In the genomic region with DNA sequence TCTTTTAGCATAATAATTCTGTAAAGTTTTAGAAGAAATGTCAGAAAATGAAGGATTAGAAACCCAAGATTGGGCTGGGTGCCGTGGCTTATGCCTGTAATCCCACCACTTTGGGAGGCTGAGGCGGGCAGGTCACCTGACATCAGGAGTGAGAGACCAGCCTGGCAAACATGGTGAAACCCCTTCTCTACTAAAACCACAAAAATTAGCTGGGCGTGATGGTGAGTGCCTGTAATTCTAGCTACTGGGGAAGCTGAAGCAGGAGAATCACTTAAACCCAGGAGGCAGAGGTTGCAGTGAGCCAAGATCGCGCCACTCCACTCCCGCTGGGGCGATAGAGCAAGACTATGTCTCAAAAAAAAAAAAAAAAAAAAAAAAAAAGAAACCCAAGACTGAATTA, we compare ENCODE assay signal across 13 cellular contexts. TPM values are rescaled to one million over a fixed set of nuclear protein-coding genes. Genes with fewer than 3 reads are reported as not detected.
"Had no signal": no experiment of that assay in that cellular context is flagged by ENCODE, and none has a peak within 500 bp of the region (broad histone marks: within the 10 kb centered on the region; RNA-seq: fewer than 3 reads in every experiment).

No MANE protein-coding gene starts in this region.

RNA-seq across cellular contexts. Expression of a gene that starts 39.1 kb away (rescaled TPM):
- total RNA-seq: activated CD4-positive, alpha-beta memory T cell treated with anti-CD3 and anti-CD28 coated beads for 36 hours; activated CD8-positive, alpha-beta memory T cell treated with anti-CD3 and anti-CD28 coated beads for 36 hours; activated CD8-positive, alpha-beta T cell treated with anti-CD3 and anti-CD28 coated beads for 36 hours; activated naive CD4-positive, alpha-beta T cell treated with anti-CD3 and anti-CD28 coated beads for 36 hours; activated naive CD4-positive, alpha-beta T cell treated with anti-CD3 and anti-CD28 coated beads, Interleukin-2, amount 50 U/mL, for 72 hours; activated T-cell treated with anti-CD3 and anti-CD28 coated beads, Interleukin-2, amount 50 U/mL, for 4 hours; activated T-cell treated with anti-CD3 and anti-CD28 coated beads, Interleukin-2, amount 50 U/mL, for 72 hours; activated T-helper 17 cell treated with anti-CD3 and anti-CD28 coated beads, Interleukin-2, amount 50 U/mL, for 72 hours; adrenal gland; astrocyte; body of pancreas; breast epithelium; cerebellum had no signal
